ENCODE assay signal across 16 cellular contexts in the genomic region with DNA sequence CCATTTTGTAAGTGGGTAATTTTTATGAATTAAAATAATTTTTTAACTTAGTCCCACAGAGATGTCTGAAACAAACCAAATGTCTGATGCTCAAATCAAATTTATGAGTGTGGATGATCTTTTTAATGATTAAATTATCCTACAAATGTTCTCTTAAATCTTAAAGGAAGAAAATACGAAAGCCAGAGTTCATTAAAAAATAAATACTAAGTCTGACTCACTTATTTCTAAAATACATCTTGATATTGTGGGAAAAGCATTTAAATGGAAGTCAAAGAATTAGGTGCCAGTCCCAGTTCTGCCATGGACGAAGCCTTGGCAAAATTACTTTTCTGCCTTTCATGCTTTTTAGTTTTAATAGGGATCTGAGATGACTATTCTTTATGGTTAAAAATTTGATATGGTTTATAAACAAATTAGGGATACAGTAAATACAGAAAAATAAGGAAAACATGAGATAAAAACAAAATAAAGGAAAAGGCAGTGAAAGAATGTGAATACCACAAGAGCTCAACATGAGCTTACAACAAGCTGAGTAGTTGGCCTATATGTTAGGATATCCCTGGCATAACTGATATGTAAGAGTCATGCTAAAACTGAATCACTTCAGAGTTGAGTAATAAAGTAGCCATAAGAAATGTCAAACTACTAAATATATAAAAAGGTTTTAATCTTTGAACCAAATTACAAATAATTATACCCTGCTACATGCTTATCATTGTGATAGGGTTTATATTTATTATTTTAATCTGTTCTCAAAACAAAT. TPM values are rescaled to one million over a fixed set of nuclear protein-coding genes. Genes with fewer than 3 reads are reported as not detected.
DNase-seq lines count a peak whose midpoint lies in the region; ATAC-seq and TF ChIP-seq lines count a peak whose summit lies in the region.
"Had no signal": no experiment of that assay in that cellular context is flagged by ENCODE, and none has a peak within 500 bp of the region (broad histone marks: within the 10 kb centered on the region; RNA-seq: fewer than 3 reads in every experiment).

No MANE protein-coding gene starts in this region.

- no peaks in the 10 kb centered on the region for H3K36me3 Mint-ChIP-seq in activated T-helper 2 cell treated with anti-CD3 and anti-CD28 coated beads, Interferon-gamma antibody, Interleukin-2, Interleukin-4, amounts not matched to agents 10 μg/mL and 5 μg/mL and 100 μg/mL, durations not matched to agents 14 hours and 24 hours and 36 hours (ENCODE audit: low read depth)

- H2AFZ ChIP-seq in Loucy (ENCODE audit: low read length): no peak overlapping the region

- H3K27me3 Mint-ChIP-seq in activated T-helper 2 cell treated with anti-CD3 and anti-CD28 coated beads, Interferon-gamma antibody, Interleukin-2, Interleukin-4, amounts not matched to agents 10 μg/mL and 5 μg/mL and 100 μg/mL, durations not matched to agents 14 hours and 24 hours and 36 hours (ENCODE audit: low read depth): no peaks in the 10 kb centered on the region
- H3K27me3 Mint-ChIP-seq: activated naive CD4-positive, alpha-beta T cell treated with anti-CD3 and anti-CD28 coated beads, Interleukin-2, amount 10 ng/mL, durations not matched to agents 7 days and 5 days; progenitor cell of endocrine pancreas had no signal

- TF ChIP-seq POLR2A in gastroesophageal sphincter (IDR thresholded peaks at IDR 0.05): no peak

- peak overlapping the region; percentile 26 for H3K4me2 ChIP-seq in Loucy (ENCODE audit: low read depth, low read length, poor library complexity, severe bottlenecking)

- H3K9me3 ChIP-seq in Loucy (ENCODE audit: insufficient read depth, low read depth, low read length) (no peaks in the 10 kb centered on the region), mucosa of descending colon (no peaks in the 10 kb centered on the region), gastroesophageal sphincter (no peaks in the 10 kb centered on the region)
- H3K9me3 ChIP-seq: BLaER1 treated with 17β-estradiol and CSF1 and Interleukin-3, amounts not matched to agents 10 nM and 100 nM; vagina had no signal

- H3K27ac ChIP-seq in dorsolateral prefrontal cortex: no peak overlapping the region
- no peak overlapping the region for H3K27ac ChIP-seq in gastroesophageal sphincter
- H3K27ac ChIP-seq: HL-60, vagina, VCaP had no signal

- no peak for TF ChIP-seq CTCF in Loucy (conservative IDR thresholded peaks at IDR 0.05; ENCODE audit: low read length)
- no peak for TF ChIP-seq CTCF in choroid plexus epithelial cell (conservative IDR thresholded peaks at IDR 0.05; ENCODE audit: low read depth, low read length)
- TF ChIP-seq CTCF in mucosa of descending colon (IDR thresholded peaks at IDR 0.05): no peak
- TF ChIP-seq CTCF in dorsolateral prefrontal cortex (IDR thresholded peaks at IDR 0.05 in 54 of 56, conservative IDR thresholded peaks at IDR 0.05 in 2 of 56; ENCODE audit: low read depth in 1 of 56, partially characterized antibody in 56 of 56): no peak
- no peak for TF ChIP-seq CTCF in gastroesophageal sphincter (IDR thresholded peaks at IDR 0.05)

- no peaks in the 10 kb centered on the region; the same call in 1 of the 2 replicates for H3F3A ChIP-seq in Loucy (ENCODE audit: low read depth)

- H3K9me2 ChIP-seq in Loucy (replicated peaks; ENCODE audit: low read depth, low read length): no peaks in the 10 kb centered on the region

- peaks cover 3% of the 10 kb centered on the region for H3K4me1 Mint-ChIP-seq in activated T-helper 2 cell treated with anti-CD3 and anti-CD28 coated beads, Interferon-gamma antibody, Interleukin-2, Interleukin-4, amounts not matched to agents 10 μg/mL and 5 μg/mL and 100 μg/mL, durations not matched to agents 14 hours and 24 hours and 36 hours (ENCODE audit: low read depth)
- H3K4me1 Mint-ChIP-seq: activated naive CD4-positive, alpha-beta T cell treated with anti-CD3 and anti-CD28 coated beads, Interleukin-2, amount 10 ng/mL, durations not matched to agents 7 days and 5 days had no signal

- no peaks in the 10 kb centered on the region for H4K20me1 ChIP-seq in Loucy (ENCODE audit: insufficient read depth, low read length, poor library complexity, severe bottlenecking)
- H4K20me1 ChIP-seq: BLaER1 treated with 17β-estradiol and CSF1 and Interleukin-3, amounts not matched to agents 10 nM and 100 nM had no signal

- ATAC-seq in mucosa of descending colon: peak; percentile 41
- no peak for ATAC-seq in gastroesophageal sphincter

- no peak overlapping the region for H3K9ac ChIP-seq in Loucy (ENCODE audit: low read depth, low read length, poor library complexity, severe bottlenecking)
- H3K9ac ChIP-seq: BLaER1 treated with 17β-estradiol and CSF1 and Interleukin-3, amounts not matched to agents 10 nM and 100 nM had no signal

- TF ChIP-seq EP300 in gastroesophageal sphincter (IDR thresholded peaks at IDR 0.05): no peak

- H3K4me3 ChIP-seq in Loucy (ENCODE audit: low read length, poor library complexity, severe bottlenecking) (no peak overlapping the region), choroid plexus epithelial cell (ENCODE audit: low read depth, low read length) (no peak overlapping the region), mucosa of descending colon (no peak overlapping the region), dorsolateral prefrontal cortex (no peak overlapping the region), gastroesophageal sphincter (no peak overlapping the region)
- H3K4me3 ChIP-seq: BLaER1 treated with 17β-estradiol and CSF1 and Interleukin-3, amounts not matched to agents 10 nM and 100 nM; vagina had no signal

- H3K27me3 ChIP-seq in Loucy (ENCODE audit: insufficient read depth, low read length, poor library complexity, severe bottlenecking) (no peaks in the 10 kb centered on the region), dorsolateral prefrontal cortex (no peaks in the 10 kb centered on the region), gastroesophageal sphincter (no peaks in the 10 kb centered on the region)
- H3K27me3 ChIP-seq: BLaER1 treated with 17β-estradiol and CSF1 and Interleukin-3, amounts not matched to agents 10 nM and 100 nM; vagina had no signal

- no peak overlapping the region for H3K4me3 Mint-ChIP-seq in activated T-helper 2 cell treated with anti-CD3 and anti-CD28 coated beads, Interferon-gamma antibody, Interleukin-2, Interleukin-4, amounts not matched to agents 10 μg/mL and 5 μg/mL and 100 μg/mL, durations not matched to agents 14 hours and 24 hours and 36 hours (ENCODE audit: low read depth)
- H3K4me3 Mint-ChIP-seq: activated naive CD4-positive, alpha-beta T cell treated with anti-CD3 and anti-CD28 coated beads, Interleukin-2, amount 10 ng/mL, durations not matched to agents 7 days and 5 days had no signal

- H3K4me1 ChIP-seq in Loucy (ENCODE audit: insufficient read depth, low read length, poor library complexity, severe bottlenecking) (peaks cover 32% of the 10 kb centered on the region), mucosa of descending colon (ENCODE audit: low read depth) (peaks cover 6% of the 10 kb centered on the region), gastroesophageal sphincter (peaks cover 0 to 8% (median 0%) of the 10 kb centered on the region in 3 donors)
- H3K4me1 ChIP-seq: vagina had no signal

- peaks cover 5% of the 10 kb centered on the region; the same call in 1 of the 2 replicates for H3K79me2 ChIP-seq in Loucy (ENCODE audit: insufficient read depth, low read length)

- WGBS in gastroesophageal sphincter (ENCODE audit: low coverage in 1 of 2), 2 donors: 88 to 92% methylated on average over 2 of the region's 2 CpGs

- intact Hi-C loops in mucosa of descending colon (cut with DNase I, micrococcal nuclease): no loop called here
- intact Hi-C loops in dorsolateral prefrontal cortex (cut with DNase I): no loop called here
- intact Hi-C loops in activated T-helper 2 cell treated with anti-CD3 and anti-CD28 coated beads, Interferon-gamma antibody, Interleukin-2, Interleukin-4, amounts not matched to agents 10 μg/mL and 5 μg/mL and 100 μg/mL, durations not matched to agents 14 hours and 24 hours and 36 hours (cut with micrococcal nuclease): loop anchor here (5.0 kb wide), 1 partner anchor 34 kb away; no protein-coding TSS in a partner anchor

- DNase-seq in AG20443 (ENCODE audit: low spot score) (peak; percentile 16), choroid plexus epithelial cell (ENCODE audit: low read depth) (peak; percentile 73), mucosa of descending colon (no peak), dorsolateral prefrontal cortex (no peak), medulla oblongata (ENCODE audit: extremely low spot score) (no peak)
- DNase-seq in activated T-helper 2 cell treated with anti-CD3 and anti-CD28 coated beads, Interferon-gamma antibody, Interleukin-2, Interleukin-4, amounts not matched to agents 10 μg/mL and 5 μg/mL and 100 μg/mL, durations not matched to agents 14 hours and 24 hours and 36 hours (ENCODE audit: low spot score): no peak
- DNase-seq: activated naive CD4-positive, alpha-beta T cell treated with anti-CD3 and anti-CD28 coated beads, Interleukin-2, amount 10 ng/mL, durations not matched to agents 7 days and 5 days; cerebellar nuclear complex; stimulated activated CD4-positive, alpha-beta T cell treated with anti-CD3 and anti-CD28 coated beads, Interleukin-1b, Interleukin-23, amount 100 ng/mL, for 48 hours had no signal

- no peaks in the 10 kb centered on the region for H3K9me3 Mint-ChIP-seq in activated T-helper 2 cell treated with anti-CD3 and anti-CD28 coated beads, Interferon-gamma antibody, Interleukin-2, Interleukin-4, amounts not matched to agents 10 μg/mL and 5 μg/mL and 100 μg/mL, durations not matched to agents 14 hours and 24 hours and 36 hours
- H3K9me3 Mint-ChIP-seq: activated naive CD4-positive, alpha-beta T cell treated with anti-CD3 and anti-CD28 coated beads, Interleukin-2, amount 10 ng/mL, durations not matched to agents 7 days and 5 days had no signal

- H3K36me3 ChIP-seq in Loucy (ENCODE audit: insufficient read depth, low read length): peaks cover 7% of the 10 kb centered on the region; the same call in 1 of the 2 replicates
- no peaks in the 10 kb centered on the region for H3K36me3 ChIP-seq in mucosa of descending colon (ENCODE audit: low read depth)
- no peaks in the 10 kb centered on the region for H3K36me3 ChIP-seq in gastroesophageal sphincter
- H3K36me3 ChIP-seq: vagina had no signal

- H3K27ac Mint-ChIP-seq in activated T-helper 2 cell treated with anti-CD3 and anti-CD28 coated beads, Interferon-gamma antibody, Interleukin-2, Interleukin-4, amounts not matched to agents 10 μg/mL and 5 μg/mL and 100 μg/mL, durations not matched to agents 14 hours and 24 hours and 36 hours: no peak overlapping the region
- H3K27ac Mint-ChIP-seq: activated naive CD4-positive, alpha-beta T cell treated with anti-CD3 and anti-CD28 coated beads, Interleukin-2, amount 10 ng/mL, durations not matched to agents 7 days and 5 days; progenitor cell of endocrine pancreas had no signal

RNA-seq across cellular contexts. Expression of a gene that starts 9.2 kb away (rescaled TPM):
- total RNA-seq in mucosa of descending colon: 10 to 100 TPM in 2 of 3 donors, 1 to 10 TPM in 1; 7.2 to 11.2 (median 10.1) TPM
- total RNA-seq in dorsolateral prefrontal cortex: 10 to 100 TPM in 108 of 120 experiments, 1 to 10 TPM in 12; 3.1 to 23.2 (median 14.1) TPM
- total RNA-seq in activated T-helper 2 cell treated with anti-CD3 and anti-CD28 coated beads, Interferon-gamma antibody, Interleukin-2, Interleukin-4, amounts not matched to agents 10 μg/mL and 5 μg/mL and 100 μg/mL, durations not matched to agents 14 hours and 24 hours and 36 hours: 9.3 and 10.8 TPM in 2 replicates
- 1 to 10 TPM in 3 of 4 donors, under 1 TPM in 1; 0.78 to 1.3 (median 1.1) TPM for total RNA-seq in gastroesophageal sphincter

Comparison
In these comparisons a context has a peak if more than half of its experiments do, and no peak if none do; other contexts are left out.
1. DNase-seq: peak in AG20443 (single experiment) and choroid plexus epithelial cell (single experiment); none in mucosa of descending colon (0 of 3), dorsolateral prefrontal cortex (0 of 10), activated T-helper 2 cell treated with anti-CD3 and anti-CD28 coated beads, Interferon-gamma antibody, Interleukin-2, Interleukin-4, amounts not matched to agents 10 μg/mL and 5 μg/mL and 100 μg/mL, durations not matched to agents 14 hours and 24 hours and 36 hours (single experiment) and medulla oblongata (single experiment).